In genomic region chr10:72692057-72692891, GRCh38 we compare ENCODE assay signal across 8 cellular contexts. TPM values are rescaled to one million over a fixed set of nuclear protein-coding genes. Genes with fewer than 3 reads are reported as not detected.
DNase-seq lines count a peak whose midpoint lies in the region; ATAC-seq, FAIRE-seq and TF ChIP-seq lines count a peak whose summit lies in the region.

Gene MCU, plus strand, starts transcription at chr10:72692143. Its CDS starts 9 bp downstream, at chr10:72692152.

- in situ Hi-C loops in GM13976 (cut with MboI; ENCODE audit: low sequenced_read_pairs, unreplicated experiment), result no loop called here
- in situ Hi-C loops in mammary epithelial cell (cut with MboI; ENCODE audit: low sequenced_read_pairs in 2 of 2), result loop anchor here in 1 of 2 donors (5.0 kb wide), 1 partner anchor 140 kb away; no protein-coding TSS in a partner anchor

- H3K4me2 ChIP-seq in mammary epithelial cell (ENCODE audit: insufficient read depth, low read depth, low read length), result peak within 1 kb of the TSS; percentile 83

- no peaks in the 10 kb centered on the region for H4K20me1 ChIP-seq in mammary epithelial cell (ENCODE audit: insufficient read depth, low read length)

- CTCF ChIA-PET in mammary epithelial cell (lab: Charles Lee; ENCODE audit: low non-redundant PET), result interaction anchor here (0.6 to 1.0 kb wide), 2 partner anchors 29 to 67 kb away, joined by 4 to 17 read pairs; no protein-coding TSS in a partner anchor

- H3K36me3 ChIP-seq in WERI-Rb-1 (no peaks in the 10 kb centered on the region), mammary epithelial cell (ENCODE audit: insufficient read depth, low read length) (no peaks in the 10 kb centered on the region), small intestine (ENCODE audit: control insufficient read depth in 2 of 2, insufficient read depth in 2 of 2, low read length in 2 of 2) (no peaks in the 10 kb centered on the region)

- TF ChIP-seq CTCF in GM13976 (IDR thresholded peaks at IDR 0.05; ENCODE audit: borderline replicate concordance, control extremely low read depth, extremely low read depth, insufficient read depth, missing control alignments), result no peak
- TF ChIP-seq CTCF in WERI-Rb-1 (IDR thresholded peaks at IDR 0.05; ENCODE audit: low read depth, low read length), result no peak
- TF ChIP-seq CTCF in mammary epithelial cell (conservative IDR thresholded peaks at IDR 0.05 in 1 of 2, IDR thresholded peaks at IDR 0.05 in 1 of 2; ENCODE audit: extremely low read depth in 1 of 2, insufficient read depth in 1 of 2, low read depth in 1 of 2, low read length in 2 of 2), result no peak

- no peaks in the 10 kb centered on the region for H3K9me3 ChIP-seq in WERI-Rb-1 (ENCODE audit: severe bottlenecking)
- no peaks in the 10 kb centered on the region for H3K9me3 ChIP-seq in mammary epithelial cell (replicated peaks; ENCODE audit: insufficient read depth, low read length)
- H3K9me3 ChIP-seq in small intestine (ENCODE audit: control insufficient read depth, low read depth), result no peaks in the 10 kb centered on the region

- BruUV-seq in mammary epithelial cell (replicated peaks; lab: Mats Ljungman, UMichigan), result no TSS peak

- no peak for FAIRE-seq in small intestine (lab: Jason Lieb, UNC)

- H3K4me1 ChIP-seq in mammary epithelial cell (ENCODE audit: insufficient read depth, low read length) (peaks cover 19% of the 10 kb centered on the region), small intestine (ENCODE audit: control insufficient read depth in 2 of 2, insufficient read depth in 1 of 2, low read depth in 1 of 2, low read length in 1 of 2) (no peaks in the 10 kb centered on the region)

- peak within 1 kb of the TSS; percentile 86 for H2AFZ ChIP-seq in mammary epithelial cell (ENCODE audit: low read depth, low read length)

- 0% methylated on average over 17 of the region's 85 CpGs for WGBS in mammary epithelial cell (ENCODE audit: low coverage, missing lambda C conversion rate)
- 0 to 1% (median 0%) methylated on average over 51 to 85 of the region's 85 CpGs for WGBS in small intestine, 3 donors

- H3K4me3 ChIP-seq in WERI-Rb-1 (ENCODE audit: low read depth, low read length), result peak within 1 kb of the TSS; percentile 74
- peak within 1 kb of the TSS; percentile 65 to 90 (median 76) for H3K4me3 ChIP-seq in mammary epithelial cell (replicated peaks in 1 of 3; ENCODE audit: insufficient read depth in 1 of 3, low read depth in 2 of 3, low read length in 3 of 3)
- peak within 1 kb of the TSS; percentile 61 to 94 for H3K4me3 ChIP-seq in small intestine (ENCODE audit: low read depth in 1 of 2, low read length in 2 of 2)

- dilution Hi-C loops in mammary epithelial cell (cut with HindIII; ENCODE audit: low sequenced_read_pairs), result loop anchor here (5.0 kb wide), 1 partner anchor 60 kb away; no protein-coding TSS in a partner anchor

- peak; percentile 87 for ATAC-seq in HG02571 (IDR thresholded peaks at IDR 0.05; ENCODE audit: unreplicated experiment)

- H3K27me3 ChIP-seq in WERI-Rb-1 (ENCODE audit: insufficient read depth, low read depth, severe bottlenecking) (no peaks in the 10 kb centered on the region), mammary epithelial cell (ENCODE audit: insufficient read depth, low read length) (no peaks in the 10 kb centered on the region), small intestine (ENCODE audit: control insufficient read depth in 2 of 2, insufficient read depth in 2 of 2, low read length in 2 of 2) (no peaks in the 10 kb centered on the region)

- peak within 1 kb of the TSS; percentile 49 for H3K27ac ChIP-seq in WERI-Rb-1
- peak within 1 kb of the TSS; percentile 55 for H3K27ac ChIP-seq in mammary epithelial cell (ENCODE audit: insufficient read depth, low read depth, low read length)
- peak within 1 kb of the TSS; percentile 95 to 98 for H3K27ac ChIP-seq in small intestine (ENCODE audit: low read depth in 1 of 2, low read length in 1 of 2)

- peaks cover 47% of the 10 kb centered on the region for H3K79me2 ChIP-seq in mammary epithelial cell (ENCODE audit: insufficient read depth, low read length)

- peak; percentile 93 for DNase-seq in GM13976 (ENCODE audit: low spot score)
- DNase-seq in NCI-H1105 treated with DMSO at 0.1 percent for 48 hours (lab: John Stamatoyannopoulos, UW), result peak; percentile 42
- peak; percentile 96 for DNase-seq in WERI-Rb-1
- peak; percentile 91 for DNase-seq in mammary epithelial cell
- DNase-seq in iPS-NIHi7 (ENCODE audit: extremely low spot score), result peak; percentile 38
- peak; percentile 97 for DNase-seq in small intestine
- DNase-seq in SIG-M5 treated with dmso at 0.1 percent for 504 hours (lab: John Stamatoyannopoulos, UW; ENCODE audit: unreplicated experiment), result no peak

- peak within 1 kb of the TSS; percentile 85 for H3K9ac ChIP-seq in mammary epithelial cell (ENCODE audit: insufficient read depth, low read length)

- intact Hi-C loops in mammary epithelial cell (cut with micrococcal nuclease), result loop anchor here (1.0 to 5.0 kb wide), 4 partner anchors 66 to 328 kb away; partner anchors contain the start of gene MICU1

RNA-seq across cellular contexts. Expression of gene MCU, which starts in this region (rescaled TPM):
- total RNA-seq in mammary epithelial cell, result 10 to 100 TPM; 21.5 to 32.7 TPM
- polyA plus RNA-seq in mammary epithelial cell (29.5 TPM), small intestine (10 to 100 TPM; 45.0 to 70.4 (median 52.4) TPM)
- polyA minus RNA-seq in mammary epithelial cell, result 92.7 TPM
